Comparison of ENCODE assay signal across 8 cellular contexts in the genomic region with DNA sequence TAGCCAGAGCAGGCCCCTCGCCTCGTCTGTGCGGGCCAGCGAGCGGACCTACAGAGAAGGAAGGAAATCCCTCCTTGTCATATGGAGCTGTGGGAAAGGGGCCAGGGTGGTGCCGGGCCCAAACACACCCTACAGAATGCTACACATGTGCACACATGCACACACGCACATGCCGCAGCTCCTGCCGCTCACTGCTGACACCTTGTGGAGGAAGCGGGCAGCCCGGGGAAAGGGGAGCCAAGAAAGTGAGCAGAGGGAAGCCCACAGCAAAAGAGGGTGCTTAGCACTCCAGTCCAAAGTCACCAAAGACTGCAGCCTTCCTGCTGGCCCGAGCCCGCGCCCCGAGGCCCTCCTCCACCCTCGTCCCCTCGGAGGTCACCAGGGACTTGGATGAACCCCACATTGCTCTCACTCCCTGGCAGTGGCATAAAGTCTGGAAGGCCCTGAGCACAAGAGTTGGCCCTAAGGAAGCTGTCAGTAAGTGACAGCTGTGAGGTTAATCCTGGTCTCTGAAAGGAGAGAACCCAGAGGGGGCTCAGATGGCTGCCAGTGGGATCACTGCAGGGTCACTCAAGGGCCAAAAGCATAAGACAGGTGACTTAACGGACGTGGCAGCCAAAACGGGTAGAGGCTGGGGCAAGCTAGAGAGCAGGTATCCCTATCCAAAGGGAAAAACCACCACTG.
A peak's percentile ranks its signal among the peaks of the same experiment; 100 is the strongest.
DNase-seq lines count a peak whose midpoint lies in the region; ATAC-seq and TF ChIP-seq lines count a peak whose summit lies in the region.

No MANE protein-coding gene starts in this region.

- in situ Hi-C loops in astrocyte of the cerebellum (cut with HindIII; ENCODE audit: low sequenced_read_pairs): no loop called here

- no peak overlapping the region for H3K4me3 ChIP-seq in astrocyte of the cerebellum (ENCODE audit: low read depth, low read length)

- DNase-seq in GM03348 (ENCODE audit: low spot score) (peak; percentile 86), NCI-H1092 treated with DMSO at 0.1 percent for 48 hours (lab: John Stamatoyannopoulos, UW) (peak; percentile 57), T-helper 9 cell (peak; percentile 61), astrocyte of the cerebellum (ENCODE audit: low read depth) (no peak), hypothalamus (lab: John Stamatoyannopoulos, UW) (peak in 40 of 51 donors; percentile 9 to 77 (median 37))
- peak; percentile 33 to 75 for DNase-seq in stimulated activated CD4-positive, alpha-beta T cell treated with anti-CD3 and anti-CD28 coated beads, Interleukin-15, amount 100 ng/mL, for 1 hour (ENCODE audit: low read depth in 1 of 2, low spot score in 1 of 2)

- TF ChIP-seq CTCF in astrocyte of the cerebellum (IDR thresholded peaks at IDR 0.05; ENCODE audit: low read depth, low read length, missing control alignments): peak; percentile 99

- ATAC-seq in HG03457 (IDR thresholded peaks at IDR 0.05; ENCODE audit: unreplicated experiment) (no peak), GM18861 (IDR thresholded peaks at IDR 0.05; ENCODE audit: unreplicated experiment) (no peak)
